ENCODE assay signal across 24 cellular contexts in genomic region chr6:113655761-113656160, GRCh38.
"Had no signal": no experiment of that assay in that cellular context is flagged by ENCODE, and none has a peak within 500 bp of the region (broad histone marks: within the 10 kb centered on the region; RNA-seq: fewer than 3 reads in every experiment).

No MANE protein-coding gene starts in this region.

- H3K4me3 ChIP-seq: left ventricle myocardium inferior, lung, mucosa of descending colon, pancreas, prostate gland, skin epidermis, spleen, tibial nerve, uterus had no signal

- H3K27me3 ChIP-seq: pancreas, spleen, tibial nerve, uterus had no signal

- H3K4me1 ChIP-seq: left ventricle myocardium inferior, prostate gland, uterus had no signal

- H3K9me3 ChIP-seq: left ventricle myocardium inferior, mucosa of descending colon, pancreas, prostate gland, spleen, tibial nerve, uterus had no signal

- H3K36me3 ChIP-seq: left ventricle myocardium inferior, pancreas, prostate gland, spleen, tibial nerve, uterus had no signal

- H3K27ac ChIP-seq: left ventricle myocardium inferior, prostate gland, spleen, tibial nerve, uterus had no signal

- FAIRE-seq: kidney had no signal

- ATAC-seq: mucosa of descending colon; naive thymus-derived CD8-positive, alpha-beta T cell; pancreas; right cardiac atrium; sciatic nerve; stimulated activated memory B cell treated with anti-CD40 and anti-IgM and Interleukin-4, amounts not matched to agents 10 μg/mL and 1 μg/mL and 100 μg/mL, for 72 hours; stimulated activated naive CD8-positive, alpha-beta T cell treated with anti-CD3 and anti-CD28 coated beads, Interleukin-15, amount 100 ng/mL, for 72 hours had no signal

- DNase-seq: hippocampal formation; kidney; left ventricle myocardium inferior; midbrain; mucosa of descending colon; naive thymus-derived CD8-positive, alpha-beta T cell; nucleus accumbens; pancreas; posterior cingulate gyrus; retina; right cardiac atrium; spleen; stimulated activated CD4-positive, alpha-beta T cell treated with anti-CD3 and anti-CD28 coated beads, Interleukin-4, amount 100 ng/mL, for 4 hours; stimulated activated CD8-positive, alpha-beta memory T cell treated with anti-CD3 and anti-CD28 coated beads, Interleukin-4, amount 100 ng/mL, for 48 hours; stimulated activated naive CD4-positive, alpha-beta T cell treated with Interleukin-2 at 50 U/mL for 16 hours; stimulated activated naive CD8-positive, alpha-beta T cell treated with anti-CD3 and anti-CD28 coated beads, Interleukin-15, amount 100 ng/mL, for 72 hours; substantia nigra; uterus had no signal
